ENCODE assay signal across 13 cellular contexts in the genomic region with DNA sequence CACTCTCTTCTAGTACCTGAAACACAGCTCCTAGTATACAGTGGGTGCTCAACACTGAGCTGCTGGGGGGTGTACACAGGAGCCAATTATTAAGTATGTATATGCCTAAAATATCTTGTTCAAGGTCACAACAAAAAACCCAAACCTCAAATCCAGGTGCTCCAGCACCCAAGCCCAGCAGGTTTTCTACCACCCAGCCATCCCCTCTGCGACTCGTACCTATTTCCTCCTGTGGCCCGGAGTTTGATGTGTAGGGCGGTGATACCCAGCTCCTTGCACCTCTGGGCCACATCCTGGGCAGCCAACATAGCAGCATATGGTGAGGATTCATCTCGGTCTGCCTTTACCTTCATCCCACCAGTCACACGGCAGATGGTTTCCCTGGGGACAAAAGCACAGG. TPM values are rescaled to one million over a fixed set of nuclear protein-coding genes. Genes with fewer than 3 reads are reported as not detected.
A peak's percentile ranks its signal among the peaks of the same experiment; 100 is the strongest.
DNase-seq lines count a peak whose midpoint lies in the region; ATAC-seq and TF ChIP-seq lines count a peak whose summit lies in the region.
"Had no signal": no experiment of that assay in that cellular context is flagged by ENCODE, and none has a peak within 500 bp of the region (broad histone marks: within the 10 kb centered on the region; RNA-seq: fewer than 3 reads in every experiment).

No MANE protein-coding gene starts in this region.

- H3K36me3 Mint-ChIP-seq in CD8-positive, alpha-beta T cell, result peaks cover 74% of the 10 kb centered on the region
- peaks cover 50% of the 10 kb centered on the region for H3K36me3 Mint-ChIP-seq in endothelial cell (ENCODE audit: low read depth, unreplicated experiment)

- H3K4me1 ChIP-seq in ACC112 (ENCODE audit: control insufficient read depth, insufficient read depth, low read length, unreplicated experiment) (peaks cover 19% of the 10 kb centered on the region), sigmoid colon (peaks cover 0 to 41% (median 25%) of the 10 kb centered on the region in 4 donors)
- H3K4me1 ChIP-seq in CD8-positive, alpha-beta T cell (ENCODE audit: insufficient read depth, low read length), result peaks cover 22% of the 10 kb centered on the region

- no peak for DNase-seq in CD8-positive, alpha-beta T cell
- no peak for DNase-seq in SK-N-MC (ENCODE audit: low read depth, low spot score)
- DNase-seq in endothelial cell (ENCODE audit: low spot score), result no peak
- no peak for DNase-seq in sigmoid colon
- no peak for DNase-seq in NOMO-1 treated with dmso at 0.1 percent for 144 hours (lab: John Stamatoyannopoulos, UW; ENCODE audit: unreplicated experiment)
- no peak for DNase-seq in NCI-H1105 (lab: John Stamatoyannopoulos, UW)
- DNase-seq: foreskin melanocyte; NCI-H2081; NK-92 treated with Interleukin-12 subunit alpha and Interleukin-12 subunit beta, amount 100 ng/mL, for 24 hours had no signal

- no peaks in the 10 kb centered on the region for H3K9me3 ChIP-seq in CD8-positive, alpha-beta T cell (ENCODE audit: low read length)
- H3K9me3 ChIP-seq in SK-N-MC (ENCODE audit: low read depth, low read length) (peaks cover 4% of the 10 kb centered on the region; the same call in 1 of the 2 replicates), sigmoid colon (no peaks in the 10 kb centered on the region)
- H3K9me3 ChIP-seq: thoracic aorta had no signal

- peak overlapping the region; percentile 75 for H3K27ac Mint-ChIP-seq in CD8-positive, alpha-beta T cell
- peak overlapping the region; percentile 50 for H3K27ac Mint-ChIP-seq in endothelial cell (ENCODE audit: unreplicated experiment)

- H3K9ac ChIP-seq in SK-N-MC (ENCODE audit: insufficient read length), result peak overlapping the region; percentile 100
- H3K9ac ChIP-seq: KMS-11 had no signal

- no peak overlapping the region for H3K27ac ChIP-seq in ACC112 (ENCODE audit: low read depth, low read length)
- no peak overlapping the region for H3K27ac ChIP-seq in CD8-positive, alpha-beta T cell (ENCODE audit: low read depth, low read length)
- H3K27ac ChIP-seq in SK-N-MC, result peak overlapping the region; percentile 4; the same call in 1 of the 2 replicates
- H3K27ac ChIP-seq in sigmoid colon, result no peak overlapping the region
- H3K27ac ChIP-seq: KMS-11, thoracic aorta had no signal

- H3K27me3 ChIP-seq in ACC112 (ENCODE audit: insufficient read depth, low read length) (no peaks in the 10 kb centered on the region), sigmoid colon (no peaks in the 10 kb centered on the region)
- H3K27me3 ChIP-seq in CD8-positive, alpha-beta T cell (ENCODE audit: insufficient read depth, low read length), result no peaks in the 10 kb centered on the region

- peaks cover 2% of the 10 kb centered on the region for H3K9me3 Mint-ChIP-seq in CD8-positive, alpha-beta T cell
- no peaks in the 10 kb centered on the region for H3K9me3 Mint-ChIP-seq in endothelial cell (ENCODE audit: unreplicated experiment)

- TF ChIP-seq CTCF in CD8-positive, alpha-beta T cell (IDR thresholded peaks at IDR 0.05), result no peak
- TF ChIP-seq CTCF in endothelial cell (IDR thresholded peaks at IDR 0.05; ENCODE audit: unreplicated experiment), result no peak
- TF ChIP-seq CTCF in sigmoid colon (IDR thresholded peaks at IDR 0.05), result no peak

- no peak for TF ChIP-seq POLR2A in sigmoid colon (IDR thresholded peaks at IDR 0.05)

- WGBS in sigmoid colon, 2 donors, result 89% methylated on average over 6 of the region's 6 CpGs

- no peak overlapping the region for H3K4me3 Mint-ChIP-seq in CD8-positive, alpha-beta T cell
- peak overlapping the region; percentile 79 for H3K4me3 Mint-ChIP-seq in endothelial cell (ENCODE audit: unreplicated experiment)

- H3K4me1 Mint-ChIP-seq in CD8-positive, alpha-beta T cell (ENCODE audit: low read depth), result peaks cover 36% of the 10 kb centered on the region
- peaks cover 40% of the 10 kb centered on the region for H3K4me1 Mint-ChIP-seq in endothelial cell (ENCODE audit: unreplicated experiment)

- no peaks in the 10 kb centered on the region for H3K27me3 Mint-ChIP-seq in CD8-positive, alpha-beta T cell (ENCODE audit: low read depth)
- peaks cover 9% of the 10 kb centered on the region for H3K27me3 Mint-ChIP-seq in endothelial cell (ENCODE audit: unreplicated experiment)

- CTCF ChIA-PET in CD8-positive, alpha-beta T cell (lab: Charles Lee), result interaction anchor here (1.2 to 4.6 kb wide), 2 partner anchors 11 to 13 kb away, joined by 3 to 18 read pairs; no protein-coding TSS in a partner anchor

- no peak for TF ChIP-seq EP300 in sigmoid colon (IDR thresholded peaks at IDR 0.05)

- intact Hi-C loops in CD8-positive, alpha-beta T cell (cut with DNase I, micrococcal nuclease), result loop anchor here (5.0 kb wide), 2 partner anchors 336 to 806 kb away; partner anchors contain the start of gene GM2A (in 1 of the 2)
- intact Hi-C loops in sigmoid colon (cut with DNase I), result no loop called here

- H3K4me3 ChIP-seq in ACC112 (ENCODE audit: low read depth, low read length) (peak overlapping the region; percentile 82; the same call in 1 of the 2 replicates), SK-N-MC (no peak overlapping the region), sigmoid colon (no peak overlapping the region)
- H3K4me3 ChIP-seq in CD8-positive, alpha-beta T cell (ENCODE audit: low read depth, low read length), result no peak overlapping the region
- H3K4me3 ChIP-seq: thoracic aorta had no signal

- H3K79me2 ChIP-seq in ACC112 (ENCODE audit: control insufficient read depth, insufficient read depth, low read length, unreplicated experiment), result peaks cover 42% of the 10 kb centered on the region

- ATAC-seq in CD8-positive, alpha-beta T cell, result no peak
- no peak for ATAC-seq in HG03469 (IDR thresholded peaks at IDR 0.05; ENCODE audit: unreplicated experiment)

- POLR2A ChIA-PET in CD8-positive, alpha-beta T cell (lab: Charles Lee), result interaction anchor here (0.6 kb wide), 1 partner anchor 254 kb away, joined by 3 read pairs; the partner anchor contains the start of gene RBM22

- H3K36me3 ChIP-seq in ACC112 (ENCODE audit: insufficient read depth, low read length), result peaks cover 37% of the 10 kb centered on the region
- peaks cover 46% of the 10 kb centered on the region for H3K36me3 ChIP-seq in CD8-positive, alpha-beta T cell (ENCODE audit: insufficient read depth, low read length)
- H3K36me3 ChIP-seq in SK-N-MC (ENCODE audit: insufficient read depth, low read length), result peaks cover 65% of the 10 kb centered on the region
- peaks cover 31 to 56% (median 47%) of the 10 kb centered on the region in 4 donors for H3K36me3 ChIP-seq in sigmoid colon

- H2AFZ ChIP-seq in ACC112 (ENCODE audit: low read length, unreplicated experiment), result no peak overlapping the region

RNA-seq across cellular contexts. Expression of gene RPS14, which starts 3.0 kb away (rescaled TPM):
- 1,000 to 10,000 TPM; 5,604 to 5,613 TPM for total RNA-seq in CD8-positive, alpha-beta T cell
- total RNA-seq in endothelial cell (ENCODE audit: unreplicated experiment) (2,784 TPM), sigmoid colon (1,000 to 10,000 TPM; 3,111 to 5,491 (median 5,342) TPM)
- 1,000 to 10,000 TPM; 3,769 to 7,878 (median 4,593) TPM for polyA plus RNA-seq in sigmoid colon

RNA-seq across cellular contexts. Expression of gene CD74, which starts 33.9 kb away (rescaled TPM):
- 100 to 1,000 TPM; 401 to 411 TPM for total RNA-seq in CD8-positive, alpha-beta T cell
- total RNA-seq in endothelial cell (ENCODE audit: unreplicated experiment) (170 TPM), sigmoid colon (100 to 1,000 TPM; 176 to 362 (median 199) TPM)
- polyA plus RNA-seq in sigmoid colon, result 1,000 to 10,000 TPM in 1 of 3 donors, 100 to 1,000 TPM in 2; 208 to 2,186 (median 596) TPM
